Comparison of ENCODE assay signal across 22 cellular contexts in the genomic region with DNA sequence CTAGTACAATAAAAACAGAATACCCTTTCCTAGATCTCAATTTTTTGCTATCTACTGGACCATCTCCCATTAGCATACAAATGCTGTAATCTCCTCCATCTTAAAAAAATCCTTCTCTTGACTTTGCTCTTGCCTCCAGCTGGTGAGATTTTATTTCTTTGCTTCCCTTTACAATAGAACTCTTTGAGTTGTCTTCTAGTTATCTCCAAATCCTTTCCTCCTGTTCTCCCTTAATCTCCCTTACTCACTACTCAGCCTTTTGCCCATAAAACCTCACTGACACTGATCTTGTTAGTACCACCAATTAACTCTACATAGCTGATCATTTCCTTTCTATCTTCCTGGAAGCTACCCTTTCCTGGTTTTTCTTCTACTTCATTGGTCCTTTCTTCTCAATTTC.
"Had no signal": no experiment of that assay in that cellular context is flagged by ENCODE, and none has a peak within 500 bp of the region (broad histone marks: within the 10 kb centered on the region; RNA-seq: fewer than 3 reads in every experiment).

No MANE protein-coding gene starts in this region.

- H3K4me3 ChIP-seq: body of pancreas, coronary artery, lower lobe of right lung, prostate gland, vagina had no signal

- H3K4me1 ChIP-seq: body of pancreas, lower lobe of right lung, prostate gland, vagina had no signal

- H3K9me3 ChIP-seq: body of pancreas, lower lobe of right lung, prostate gland, vagina had no signal

- ATAC-seq: activated T-helper 17 cell treated with anti-CD3 and anti-CD28 coated beads, Interleukin-2, amount 50 U/mL, for 72 hours; body of pancreas; lower lobe of right lung; right cardiac atrium had no signal

- H3K27me3 Mint-ChIP-seq: activated CD4-positive, alpha-beta memory T cell treated with anti-CD3 and anti-CD28 coated beads, Interleukin-2, amount 10 ng/mL, durations not matched to agents 7 days and 5 days; activated T-helper 17 cell treated with anti-CD3 and anti-CD28 coated beads, Interleukin-2, amount 50 U/mL, for 72 hours; stimulated activated naive CD8-positive, alpha-beta T cell treated with anti-CD3 and anti-CD28 coated beads, Interleukin-15, Interleukin-2, amounts not matched to agents 100 ng/mL and 50 ng/mL, for 24 hours had no signal

- H3K4me1 Mint-ChIP-seq: activated CD4-positive, alpha-beta memory T cell treated with anti-CD3 and anti-CD28 coated beads, Interleukin-2, amount 10 ng/mL, durations not matched to agents 7 days and 5 days; nephron had no signal

- H3K27ac Mint-ChIP-seq: activated CD4-positive, alpha-beta memory T cell treated with anti-CD3 and anti-CD28 coated beads, Interleukin-2, amount 10 ng/mL, durations not matched to agents 7 days and 5 days; activated naive CD8-positive, alpha-beta T cell treated with anti-CD3 and anti-CD28 coated beads, Interleukin-2, amount 10 ng/mL, durations not matched to agents 7 days and 5 days; activated T-helper 17 cell treated with anti-CD3 and anti-CD28 coated beads, Interleukin-2, amount 50 U/mL, for 72 hours; nephron; stimulated activated naive CD8-positive, alpha-beta T cell treated with anti-CD3 and anti-CD28 coated beads, Interleukin-15, Interleukin-2, amounts not matched to agents 100 ng/mL and 50 ng/mL, for 24 hours had no signal

- H3K27ac ChIP-seq: body of pancreas, coronary artery, lower lobe of right lung, prostate gland, vagina had no signal

- H3K36me3 ChIP-seq: prostate gland had no signal

- DNase-seq: activated CD4-positive, alpha-beta memory T cell treated with anti-CD3 and anti-CD28 coated beads, Interleukin-2, amount 10 ng/mL, durations not matched to agents 7 days and 5 days; activated CD4-positive, alpha-beta T cell treated with anti-CD3 and anti-CD28 coated beads for 48 hours; activated CD4-positive, CD25-positive, alpha-beta regulatory T cell; activated naive CD4-positive, alpha-beta T cell treated with Interleukin-2 at 50 U/mL for 16 hours; activated naive CD8-positive, alpha-beta T cell treated with anti-CD3 and anti-CD28 coated beads, Interleukin-2, amount 10 ng/mL, durations not matched to agents 7 days and 5 days; activated T-cell treated with anti-CD3 and anti-CD28 coated beads, Interleukin-2, amount 50 U/mL, for 1 hour; amygdala; body of pancreas; central memory CD4-positive, alpha-beta T cell; hypothalamus; lower lobe of right lung; midbrain; occipital lobe; right cardiac atrium; T-helper 9 cell; trophoblast cell had no signal

- H3K27me3 ChIP-seq: body of pancreas, vagina had no signal

- H3K9me3 Mint-ChIP-seq: activated CD4-positive, alpha-beta memory T cell treated with anti-CD3 and anti-CD28 coated beads, Interleukin-2, amount 10 ng/mL, durations not matched to agents 7 days and 5 days; activated naive CD8-positive, alpha-beta T cell treated with anti-CD3 and anti-CD28 coated beads, Interleukin-2, amount 10 ng/mL, durations not matched to agents 7 days and 5 days; activated T-helper 17 cell treated with anti-CD3 and anti-CD28 coated beads, Interleukin-2, amount 50 U/mL, for 72 hours; nephron; stimulated activated naive CD8-positive, alpha-beta T cell treated with anti-CD3 and anti-CD28 coated beads, Interleukin-15, Interleukin-2, amounts not matched to agents 100 ng/mL and 50 ng/mL, for 24 hours had no signal

- H3K4me3 Mint-ChIP-seq: activated CD4-positive, alpha-beta memory T cell treated with anti-CD3 and anti-CD28 coated beads, Interleukin-2, amount 10 ng/mL, durations not matched to agents 7 days and 5 days; activated naive CD8-positive, alpha-beta T cell treated with anti-CD3 and anti-CD28 coated beads, Interleukin-2, amount 10 ng/mL, durations not matched to agents 7 days and 5 days; activated T-helper 17 cell treated with anti-CD3 and anti-CD28 coated beads, Interleukin-2, amount 50 U/mL, for 72 hours; nephron; stimulated activated naive CD8-positive, alpha-beta T cell treated with anti-CD3 and anti-CD28 coated beads, Interleukin-15, Interleukin-2, amounts not matched to agents 100 ng/mL and 50 ng/mL, for 24 hours had no signal
